ENCODE assay signal across 10 cellular contexts in the genomic region with DNA sequence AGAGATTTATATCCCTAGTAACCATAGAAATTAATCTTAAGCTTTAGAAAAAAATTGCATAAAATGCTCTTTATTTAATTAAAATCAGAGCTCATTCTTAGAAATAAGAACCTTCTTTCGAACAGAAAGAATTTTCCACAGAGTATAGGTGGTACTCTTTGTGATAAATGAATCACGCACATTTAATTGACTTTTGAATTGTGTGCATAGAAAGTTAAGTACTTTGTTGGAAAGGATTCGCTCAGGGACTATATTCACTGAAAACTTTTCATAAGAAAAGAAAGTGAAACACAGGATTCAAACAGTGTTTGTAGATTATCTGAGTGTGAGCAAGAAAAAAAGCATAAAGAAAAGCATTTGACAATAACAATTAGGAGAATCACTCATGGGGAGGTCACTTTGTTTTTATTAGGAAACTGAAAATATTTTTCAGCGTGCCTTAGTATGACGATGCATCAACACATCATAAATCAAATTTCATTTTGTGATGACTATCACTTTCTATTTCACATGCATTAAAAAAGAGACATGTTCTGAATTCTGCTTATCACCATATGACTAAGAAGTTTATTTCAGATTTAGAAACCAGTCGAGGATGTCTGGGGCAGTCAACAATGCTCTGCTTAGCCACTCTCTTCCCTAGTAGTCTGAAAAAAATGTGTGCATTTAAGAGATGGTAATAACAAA. TPM values are rescaled to one million over a fixed set of nuclear protein-coding genes. Genes with fewer than 3 reads are reported as not detected.
DNase-seq lines count a peak whose midpoint lies in the region; ATAC-seq and TF ChIP-seq lines count a peak whose summit lies in the region.
"Had no signal": no experiment of that assay in that cellular context is flagged by ENCODE, and none has a peak within 500 bp of the region (broad histone marks: within the 10 kb centered on the region; RNA-seq: fewer than 3 reads in every experiment).

No MANE protein-coding gene starts in this region.

- TF ChIP-seq CTCF in thoracic aorta (IDR thresholded peaks at IDR 0.05), result no peak
- no peak for TF ChIP-seq CTCF in WTC11 (IDR thresholded peaks at IDR 0.05)

- H3K9me3 Mint-ChIP-seq in activated T-cell treated with anti-CD3 and anti-CD28 coated beads, Interleukin-2, amount 50 U/mL, for 72 hours, result no peaks in the 10 kb centered on the region
- no peaks in the 10 kb centered on the region for H3K9me3 Mint-ChIP-seq in activated naive CD8-positive, alpha-beta T cell (ENCODE audit: low read depth)
- H3K9me3 Mint-ChIP-seq in WTC11, result no peaks in the 10 kb centered on the region

- CTCF ChIA-PET in WTC11 (lab: Charles Lee), result no interaction called here

- H3K4me3 Mint-ChIP-seq in activated T-cell treated with anti-CD3 and anti-CD28 coated beads, Interleukin-2, amount 50 U/mL, for 72 hours, result peak overlapping the region; percentile 61 to 68
- peak overlapping the region; percentile 0 for H3K4me3 Mint-ChIP-seq in activated naive CD8-positive, alpha-beta T cell
- no peak overlapping the region for H3K4me3 Mint-ChIP-seq in WTC11

- peaks cover 11% of the 10 kb centered on the region for H3K4me1 Mint-ChIP-seq in activated T-cell treated with anti-CD3 and anti-CD28 coated beads, Interleukin-2, amount 50 U/mL, for 72 hours (ENCODE audit: low read depth)
- peaks cover 9% of the 10 kb centered on the region for H3K4me1 Mint-ChIP-seq in activated naive CD8-positive, alpha-beta T cell (ENCODE audit: low read depth)
- H3K4me1 Mint-ChIP-seq in WTC11, result peaks cover 14% of the 10 kb centered on the region

- no peaks in the 10 kb centered on the region for H3K36me3 Mint-ChIP-seq in activated T-cell treated with anti-CD3 and anti-CD28 coated beads, Interleukin-2, amount 50 U/mL, for 72 hours (ENCODE audit: insufficient read depth in 2 of 2)
- no peaks in the 10 kb centered on the region for H3K36me3 Mint-ChIP-seq in activated naive CD8-positive, alpha-beta T cell
- no peaks in the 10 kb centered on the region for H3K36me3 Mint-ChIP-seq in WTC11

- no peaks in the 10 kb centered on the region for H3K27me3 Mint-ChIP-seq in activated T-cell treated with anti-CD3 and anti-CD28 coated beads, Interleukin-2, amount 50 U/mL, for 72 hours (ENCODE audit: low read depth)
- H3K27me3 Mint-ChIP-seq in activated naive CD8-positive, alpha-beta T cell, result no peaks in the 10 kb centered on the region
- no peaks in the 10 kb centered on the region for H3K27me3 Mint-ChIP-seq in WTC11 (ENCODE audit: low read depth)

- no peaks in the 10 kb centered on the region for H3K4me1 ChIP-seq in thoracic aorta (ENCODE audit: control insufficient read depth in 1 of 2, low read depth in 2 of 2)
- H3K4me1 ChIP-seq: parathyroid adenoma had no signal

- no peak overlapping the region for H3K27ac ChIP-seq in thoracic aorta
- H3K27ac ChIP-seq: parathyroid adenoma had no signal

- H3K27me3 ChIP-seq in thoracic aorta (replicated peaks; ENCODE audit: insufficient read depth), result no peaks in the 10 kb centered on the region

- peak; percentile 81 to 82 for ATAC-seq in activated T-cell treated with anti-CD3 and anti-CD28 coated beads, Interleukin-2, amount 50 U/mL, for 72 hours (replicated peaks in 1 of 2)
- ATAC-seq in HG03064 (IDR thresholded peaks at IDR 0.05; ENCODE audit: low read depth, unreplicated experiment) (peak; percentile 59), thoracic aorta (ENCODE audit: insufficient number of reproducible peaks, low FRiP score, low read depth) (no peak), WTC11 (no peak)

- H3K9me3 ChIP-seq in thoracic aorta, result no peaks in the 10 kb centered on the region

- H3K4me3 ChIP-seq in thoracic aorta, result peak overlapping the region; percentile 24

- no peaks in the 10 kb centered on the region for H3K36me3 ChIP-seq in thoracic aorta

- POLR2A ChIA-PET in WTC11 (lab: Charles Lee), result no interaction called here

- H3K27ac Mint-ChIP-seq in activated T-cell treated with anti-CD3 and anti-CD28 coated beads, Interleukin-2, amount 50 U/mL, for 72 hours, result no peak overlapping the region
- H3K27ac Mint-ChIP-seq in activated naive CD8-positive, alpha-beta T cell, result peak overlapping the region; percentile 62
- H3K27ac Mint-ChIP-seq in WTC11, result no peak overlapping the region

- no peak for DNase-seq in activated T-cell treated with anti-CD3 and anti-CD28 coated beads, Interleukin-2, amount 50 U/mL, for 72 hours
- DNase-seq in activated T-cell treated with anti-CD3 and anti-CD28 coated beads, Interleukin-2, amount 50 U/mL, for 1 hour, result no peak
- DNase-seq in thoracic aorta (ENCODE audit: low spot score), result no peak
- DNase-seq in NK-92 treated with Interleukin-12 subunit alpha and Interleukin-12 subunit beta, amount 100 ng/mL, for 24 hours (lab: John Stamatoyannopoulos, UW), result no peak
- no peak for DNase-seq in WTC11 (ENCODE audit: low spot score)
- DNase-seq in pons (ENCODE audit: low spot score), result no peak
- DNase-seq: DND-41 had no signal

TF ChIP-seq in WTC11, 78 proteins besides CTCF, POLR2A, EP300 and RAD21:
- TF ChIP-seq FOXP1 (CRISPR knock-in tag; IDR thresholded peaks at IDR 0.05; ENCODE audit: borderline replicate concordance), result no peak
- TF ChIP-seq, protein P1, sequence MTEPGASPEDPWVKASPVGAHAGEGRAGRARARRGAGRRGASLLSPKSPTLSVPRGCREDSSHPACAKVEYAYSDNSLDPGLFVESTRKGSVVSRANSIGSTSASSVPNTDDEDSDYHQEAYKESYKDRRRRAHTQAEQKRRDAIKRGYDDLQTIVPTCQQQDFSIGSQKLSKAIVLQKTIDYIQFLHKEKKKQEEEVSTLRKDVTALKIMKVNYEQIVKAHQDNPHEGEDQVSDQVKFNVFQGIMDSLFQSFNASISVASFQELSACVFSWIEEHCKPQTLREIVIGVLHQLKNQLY (CRISPR knock-in tag; IDR thresholded peaks at IDR 0.05), result no peak
- no peak for TF ChIP-seq GABPB1 (CRISPR knock-in tag; IDR thresholded peaks at IDR 0.05)
- TF ChIP-seq, protein P2, sequence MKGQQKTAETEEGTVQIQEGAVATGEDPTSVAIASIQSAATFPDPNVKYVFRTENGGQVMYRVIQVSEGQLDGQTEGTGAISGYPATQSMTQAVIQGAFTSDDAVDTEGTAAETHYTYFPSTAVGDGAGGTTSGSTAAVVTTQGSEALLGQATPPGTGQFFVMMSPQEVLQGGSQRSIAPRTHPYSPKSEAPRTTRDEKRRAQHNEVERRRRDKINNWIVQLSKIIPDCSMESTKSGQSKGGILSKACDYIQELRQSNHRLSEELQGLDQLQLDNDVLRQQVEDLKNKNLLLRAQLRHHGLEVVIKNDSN (CRISPR knock-in tag; IDR thresholded peaks at IDR 0.05), result no peak
- no peak for TF ChIP-seq CREM (CRISPR knock-in tag; IDR thresholded peaks at IDR 0.05)
- TF ChIP-seq, protein P3, sequence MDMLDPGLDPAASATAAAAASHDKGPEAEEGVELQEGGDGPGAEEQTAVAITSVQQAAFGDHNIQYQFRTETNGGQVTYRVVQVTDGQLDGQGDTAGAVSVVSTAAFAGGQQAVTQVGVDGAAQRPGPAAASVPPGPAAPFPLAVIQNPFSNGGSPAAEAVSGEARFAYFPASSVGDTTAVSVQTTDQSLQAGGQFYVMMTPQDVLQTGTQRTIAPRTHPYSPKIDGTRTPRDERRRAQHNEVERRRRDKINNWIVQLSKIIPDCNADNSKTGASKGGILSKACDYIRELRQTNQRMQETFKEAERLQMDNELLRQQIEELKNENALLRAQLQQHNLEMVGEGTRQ (CRISPR knock-in tag; IDR thresholded peaks at IDR 0.05), result no peak
- no peak for TF ChIP-seq ZBTB21 (CRISPR knock-in tag; IDR thresholded peaks at IDR 0.05; ENCODE audit: borderline replicate concordance)
- TF ChIP-seq, protein P4, sequence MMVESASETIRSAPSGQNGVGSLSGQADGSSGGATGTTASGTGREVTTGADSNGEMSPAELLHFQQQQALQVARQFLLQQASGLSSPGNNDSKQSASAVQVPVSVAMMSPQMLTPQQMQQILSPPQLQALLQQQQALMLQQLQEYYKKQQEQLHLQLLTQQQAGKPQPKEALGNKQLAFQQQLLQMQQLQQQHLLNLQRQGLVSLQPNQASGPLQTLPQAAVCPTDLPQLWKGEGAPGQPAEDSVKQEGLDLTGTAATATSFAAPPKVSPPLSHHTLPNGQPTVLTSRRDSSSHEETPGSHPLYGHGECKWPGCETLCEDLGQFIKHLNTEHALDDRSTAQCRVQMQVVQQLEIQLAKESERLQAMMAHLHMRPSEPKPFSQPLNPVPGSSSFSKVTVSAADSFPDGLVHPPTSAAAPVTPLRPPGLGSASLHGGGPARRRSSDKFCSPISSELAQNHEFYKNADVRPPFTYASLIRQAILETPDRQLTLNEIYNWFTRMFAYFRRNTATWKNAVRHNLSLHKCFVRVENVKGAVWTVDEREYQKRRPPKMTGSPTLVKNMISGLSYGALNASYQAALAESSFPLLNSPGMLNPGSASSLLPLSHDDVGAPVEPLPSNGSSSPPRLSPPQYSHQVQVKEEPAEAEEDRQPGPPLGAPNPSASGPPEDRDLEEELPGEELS (CRISPR knock-in tag; IDR thresholded peaks at IDR 0.05), result no peak
- TF ChIP-seq, protein P5, sequence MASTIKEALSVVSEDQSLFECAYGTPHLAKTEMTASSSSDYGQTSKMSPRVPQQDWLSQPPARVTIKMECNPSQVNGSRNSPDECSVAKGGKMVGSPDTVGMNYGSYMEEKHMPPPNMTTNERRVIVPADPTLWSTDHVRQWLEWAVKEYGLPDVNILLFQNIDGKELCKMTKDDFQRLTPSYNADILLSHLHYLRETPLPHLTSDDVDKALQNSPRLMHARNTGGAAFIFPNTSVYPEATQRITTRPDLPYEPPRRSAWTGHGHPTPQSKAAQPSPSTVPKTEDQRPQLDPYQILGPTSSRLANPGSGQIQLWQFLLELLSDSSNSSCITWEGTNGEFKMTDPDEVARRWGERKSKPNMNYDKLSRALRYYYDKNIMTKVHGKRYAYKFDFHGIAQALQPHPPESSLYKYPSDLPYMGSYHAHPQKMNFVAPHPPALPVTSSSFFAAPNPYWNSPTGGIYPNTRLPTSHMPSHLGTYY (CRISPR knock-in tag; IDR thresholded peaks at IDR 0.05), result no peak

RNA-seq across cellular contexts. Expression of a gene that starts 49.5 kb away (rescaled TPM):
- 10 to 100 TPM; 22.3 to 24.0 TPM for total RNA-seq in activated T-cell treated with anti-CD3 and anti-CD28 coated beads, Interleukin-2, amount 50 U/mL, for 72 hours
- total RNA-seq in thoracic aorta, result 10 to 100 TPM; 18.5 to 39.8 TPM
- 14.1 to 16.9 TPM (median 16.7 TPM) in 3 replicates for total RNA-seq in WTC11 (2021)

Comparison
In these comparisons a context has a peak if more than half of its experiments do, and no peak if none do; other contexts are left out.
1. ATAC-seq: peak in activated T-cell treated with anti-CD3 and anti-CD28 coated beads, Interleukin-2, amount 50 U/mL, for 72 hours (2 of 2) and HG03064 (single experiment); none in thoracic aorta (single experiment) and WTC11 (single experiment).